8 cellular contexts compared by ENCODE assay signal in the genomic region with DNA sequence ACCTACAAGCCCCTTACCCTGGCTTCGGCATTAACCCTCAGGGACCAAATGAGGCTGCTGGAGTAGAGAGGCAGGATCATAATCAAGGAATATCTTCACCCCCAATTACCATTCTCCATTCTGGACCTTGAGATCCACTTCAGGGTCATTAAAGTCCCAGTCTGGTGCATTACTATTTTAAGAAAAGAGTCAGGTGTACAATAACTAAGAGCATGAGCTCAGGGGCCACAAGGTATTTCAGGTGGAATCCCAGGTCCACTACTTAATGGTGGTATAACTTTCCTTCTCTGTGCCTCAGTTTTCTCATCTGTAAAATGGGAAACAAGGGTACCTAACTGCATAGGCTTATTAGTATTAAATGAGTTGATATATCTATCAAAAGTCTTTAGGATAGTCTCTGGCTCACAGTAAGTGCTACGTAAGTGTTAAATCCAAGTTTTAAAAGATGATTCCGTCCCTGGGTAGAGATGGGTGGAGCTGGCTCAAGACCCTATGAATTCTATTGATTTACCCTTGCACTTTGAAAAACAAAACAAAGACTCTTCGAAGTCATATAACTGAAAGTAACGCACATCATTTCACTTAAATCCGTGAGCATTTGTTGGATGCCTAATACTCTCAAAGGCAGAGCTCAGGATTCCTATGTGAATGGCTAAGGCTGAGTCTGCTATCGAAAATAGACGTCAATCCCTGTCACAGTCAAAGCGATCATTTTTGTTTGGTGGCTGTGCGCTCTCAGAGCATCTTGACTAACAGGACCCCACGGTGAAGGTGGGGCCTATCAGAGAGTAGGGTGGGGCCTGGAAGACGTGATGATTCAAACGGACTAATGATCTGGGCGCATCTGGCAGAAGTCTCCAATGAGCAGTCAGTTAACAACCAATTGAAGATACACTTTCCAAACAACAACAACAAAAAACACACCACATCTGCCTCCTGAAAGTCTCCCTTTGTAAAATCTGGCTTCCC. TPM values are rescaled to one million over a fixed set of nuclear protein-coding genes. Genes with fewer than 3 reads are reported as not detected.
DNase-seq lines count a peak whose midpoint lies in the region; ATAC-seq and TF ChIP-seq lines count a peak whose summit lies in the region.

No MANE protein-coding gene starts in this region.

- TF ChIP-seq CTCF in Panc1 (IDR thresholded peaks at IDR 0.05) (no peak), endodermal cell (conservative IDR thresholded peaks at IDR 0.05) (no peak), osteoblast (IDR thresholded peaks at IDR 0.05; ENCODE audit: extremely low read depth, low read depth, low read length) (no peak)

- H3K27me3 ChIP-seq in Panc1 (ENCODE audit: control insufficient read depth, insufficient read depth, low read length) (no peaks in the 10 kb centered on the region), endodermal cell (ENCODE audit: control insufficient read depth, insufficient read depth, low read length, poor library complexity, severe bottlenecking) (no peaks in the 10 kb centered on the region), osteoblast (ENCODE audit: insufficient read depth, low read length) (peaks cover 2% of the 10 kb centered on the region)

- DNase-seq in DMS 273 (lab: John Stamatoyannopoulos, UW; ENCODE audit: unreplicated experiment) (peak; percentile 23), DMS 273 treated with DMSO at 0.1 percent for 48 hours (lab: John Stamatoyannopoulos, UW) (no peak), Panc1 (ENCODE audit: low read depth, low spot score) (no peak), endodermal cell (peak; percentile 66), osteoblast (ENCODE audit: insufficient read length, low spot score, missing footprints) (no peak), NCI-H1092 treated with DMSO at 0.1 percent for 48 hours (lab: John Stamatoyannopoulos, UW) (no peak)

- in situ Hi-C loops in Panc1 (cut with HindIII; ENCODE audit: low pct_unique_long_range_greater_than_20kb, low sequenced_read_pairs): no loop called here

- peak overlapping the region; percentile 98 for H3K27ac ChIP-seq in Panc1 (ENCODE audit: low read length)
- peak overlapping the region; percentile 94 for H3K27ac ChIP-seq in endodermal cell (ENCODE audit: low read depth, low read length)
- peak overlapping the region; percentile 96 for H3K27ac ChIP-seq in osteoblast (ENCODE audit: low read depth, low read length)

- H3K4me2 ChIP-seq in osteoblast (ENCODE audit: insufficient read depth, low read length): peak overlapping the region; percentile 98

- peaks cover 17% of the 10 kb centered on the region for H3K4me1 ChIP-seq in Panc1 (ENCODE audit: control insufficient read depth, insufficient read depth, low read length)
- no peaks in the 10 kb centered on the region for H3K4me1 ChIP-seq in endodermal cell (ENCODE audit: control insufficient read depth, insufficient read depth, low read length)
- peaks cover 26% of the 10 kb centered on the region for H3K4me1 ChIP-seq in osteoblast (ENCODE audit: insufficient read depth, low read length)

- H3K9me3 Mint-ChIP-seq in endodermal cell: no peaks in the 10 kb centered on the region

- BruUV-seq in Panc1 (replicated peaks; lab: Mats Ljungman, UMichigan): TSS peak; percentile 80

- H2AFZ ChIP-seq in osteoblast (ENCODE audit: low read length): peak overlapping the region; percentile 97

- H3K36me3 Mint-ChIP-seq in endodermal cell (ENCODE audit: low read depth): peaks cover 6% of the 10 kb centered on the region

- H3K36me3 ChIP-seq in Panc1 (ENCODE audit: control insufficient read depth, insufficient read depth, low read length): peaks cover 4% of the 10 kb centered on the region; the same call in 1 of the 2 replicates
- peaks cover 21% of the 10 kb centered on the region for H3K36me3 ChIP-seq in endodermal cell (ENCODE audit: control insufficient read depth, insufficient read depth, low read length)
- no peaks in the 10 kb centered on the region for H3K36me3 ChIP-seq in osteoblast (ENCODE audit: insufficient read depth, low read length)

- H3K4me1 Mint-ChIP-seq in endodermal cell: peaks cover 20% of the 10 kb centered on the region

- no peaks in the 10 kb centered on the region for H3K9me3 ChIP-seq in Panc1 (ENCODE audit: control insufficient read depth, insufficient read depth, low read depth, low read length)
- no peaks in the 10 kb centered on the region for H3K9me3 ChIP-seq in endodermal cell (ENCODE audit: control insufficient read depth, low read length)
- H3K9me3 ChIP-seq in osteoblast (ENCODE audit: low read depth, low read length): no peaks in the 10 kb centered on the region

- H3K4me3 ChIP-seq in Panc1 (ENCODE audit: low read depth in 2 of 2, low read length in 2 of 2): peak overlapping the region; percentile 88 to 98
- peak overlapping the region; percentile 98 for H3K4me3 ChIP-seq in endodermal cell (ENCODE audit: low read length)
- peak overlapping the region; percentile 87 for H3K4me3 ChIP-seq in osteoblast (ENCODE audit: insufficient read depth, low read length)

- intact Hi-C loops in Panc1 (cut with micrococcal nuclease; ENCODE audit: unreplicated experiment): loop anchor here (10.0 kb wide), 1 partner anchor 1104 kb away; no protein-coding TSS in a partner anchor

- ATAC-seq in Panc1: no peak
- no peak for ATAC-seq in GM19035 (IDR thresholded peaks at IDR 0.05; ENCODE audit: unreplicated experiment)
- no peak for ATAC-seq in GM19452 (IDR thresholded peaks at IDR 0.05; ENCODE audit: unreplicated experiment)

- H3K79me2 ChIP-seq in osteoblast (ENCODE audit: insufficient read depth, low read length): peaks cover 38% of the 10 kb centered on the region

- CTCF ChIA-PET in Panc1 (lab: Charles Lee): no interaction called here

- H3K27me3 Mint-ChIP-seq in endodermal cell (ENCODE audit: insufficient read depth): no peaks in the 10 kb centered on the region

- H4K20me1 ChIP-seq in osteoblast (ENCODE audit: insufficient read depth, low read length): peaks cover 29% of the 10 kb centered on the region

- H3K9ac ChIP-seq in endodermal cell (ENCODE audit: extremely low read depth, low read length, poor library complexity, severe bottlenecking): peak overlapping the region; percentile 78

- 81 to 82% methylated on average over 11 to 14 of the region's 14 CpGs for WGBS in endodermal cell (ENCODE audit: insufficient coverage in 1 of 2, insufficient read length in 1 of 2), 2 experiments

- POLR2A ChIA-PET in Panc1 (lab: Charles Lee): interaction anchor here (1.0 kb wide), 1 partner anchor 62 kb away, joined by 3 read pairs; a partner anchor contains a TSS

- peak overlapping the region; percentile 89 for H3K4me3 Mint-ChIP-seq in endodermal cell

- H3K27ac Mint-ChIP-seq in endodermal cell: peak overlapping the region; percentile 99

RNA-seq across cellular contexts. Expression of a gene that starts 1.0 kb away (rescaled TPM):
- total RNA-seq in Panc1 (2021; ENCODE audit: unreplicated experiment) (210 TPM), endodermal cell (100 to 1,000 TPM; 380 to 532 TPM), osteoblast (132 and 140 TPM in 2 replicates)
- 68.9 TPM for polyA plus RNA-seq in Panc1 (2012; ENCODE audit: insufficient read length)
- polyA plus RNA-seq in endodermal cell (2013, experiment 1 of 2): 267 TPM
- 284 TPM for polyA plus RNA-seq in endodermal cell (2013, experiment 2 of 2)

RNA-seq across cellular contexts. Expression of a gene that starts 24.3 kb away (rescaled TPM):
- total RNA-seq in Panc1 (2021; ENCODE audit: unreplicated experiment): 15.1 TPM
- 13.3 TPM for polyA plus RNA-seq in Panc1 (2012; ENCODE audit: insufficient read length)
- total RNA-seq in endodermal cell: 1 to 10 TPM; 5.7 to 7.2 TPM
- polyA plus RNA-seq in endodermal cell (2013, experiment 1 of 2): 6.7 TPM
- polyA plus RNA-seq in endodermal cell (2013, experiment 2 of 2): 5.6 TPM
- total RNA-seq in osteoblast: 37.6 and 43.3 TPM in 2 replicates

Comparison
In these comparisons a context has a peak if more than half of its experiments do, and no peak if none do; other contexts are left out.
1. DNase-seq: peak in DMS 273 (single experiment) and endodermal cell (single experiment); none in DMS 273 treated with DMSO at 0.1 percent for 48 hours (single experiment), Panc1 (single experiment), osteoblast (single experiment) and NCI-H1092 treated with DMSO at 0.1 percent for 48 hours (single experiment).
2. Peak in every context shown above with its lines, with median percentiles within 50 percentile points of each other: H3K27ac ChIP-seq and H3K4me3 ChIP-seq.